Comparison of ENCODE assay signal across 12 cellular contexts in genomic region chr7:7911339-7911738, GRCh38. TPM values are rescaled to one million over a fixed set of nuclear protein-coding genes. Genes with fewer than 3 reads are reported as not detected.
DNase-seq lines count a peak whose midpoint lies in the region; ATAC-seq, FAIRE-seq and TF ChIP-seq lines count a peak whose summit lies in the region.
"Had no signal": no experiment of that assay in that cellular context is flagged by ENCODE, and none has a peak within 500 bp of the region (broad histone marks: within the 10 kb centered on the region; RNA-seq: fewer than 3 reads in every experiment).

No MANE protein-coding gene starts in this region.

- H3K27me3 ChIP-seq in Caco-2 (replicated peaks; ENCODE audit: control insufficient read depth, insufficient read depth, low read length): no peaks in the 10 kb centered on the region
- H3K27me3 ChIP-seq in astrocyte (ENCODE audit: insufficient read depth, low read length): no peaks in the 10 kb centered on the region
- H3K27me3 ChIP-seq: right atrium auricular region had no signal

- H3K4me1 ChIP-seq in Caco-2 (peaks cover 41% of the 10 kb centered on the region), astrocyte (ENCODE audit: insufficient read depth, low read length) (peaks cover 6% of the 10 kb centered on the region)
- H3K4me1 ChIP-seq: right atrium auricular region had no signal

- H3K4me3 Mint-ChIP-seq in Caco-2 (ENCODE audit: unreplicated experiment) (no peak overlapping the region), astrocyte (ENCODE audit: unreplicated experiment) (no peak overlapping the region)
- H3K4me3 Mint-ChIP-seq: activated T-cell treated with anti-CD3 and anti-CD28 coated beads, Interleukin-2, amount 50 U/mL, for 72 hours; CD8-positive, alpha-beta memory T cell; T-helper 2 cell treated with Interferon-gamma antibody and Interleukin-4, amounts not matched to agents 5 μg/mL and 100 μg/mL, for 36 hours had no signal

- intact Hi-C loops in Caco-2 (cut with micrococcal nuclease; ENCODE audit: unreplicated experiment) (loop anchor here (1.0 to 5.0 kb wide), 4 partner anchors 11 to 328 kb away; no protein-coding TSS in a partner anchor), cardiac septum (cut with DNase I) (no loop called here)

- FAIRE-seq in astrocyte (lab: Jason Lieb, UNC): no peak

- no peaks in the 10 kb centered on the region for H3K79me2 ChIP-seq in astrocyte (ENCODE audit: insufficient read depth, low read length)

- no peaks in the 10 kb centered on the region for H4K20me1 ChIP-seq in astrocyte (ENCODE audit: insufficient read depth, low read length)

- TF ChIP-seq CTCF in Caco-2 (IDR thresholded peaks at IDR 0.05; ENCODE audit: insufficient read depth in 1 of 2, low read depth in 1 of 2, low read length in 1 of 2, severe bottlenecking in 1 of 2, unreplicated experiment in 1 of 2): no peak
- TF ChIP-seq CTCF in astrocyte (IDR thresholded peaks at IDR 0.05; ENCODE audit: insufficient read depth, low read depth, low read length): no peak

- H3K27me3 Mint-ChIP-seq in Caco-2 (ENCODE audit: insufficient read depth, unreplicated experiment): no peaks in the 10 kb centered on the region
- no peaks in the 10 kb centered on the region for H3K27me3 Mint-ChIP-seq in astrocyte (ENCODE audit: low read depth, unreplicated experiment)
- H3K27me3 Mint-ChIP-seq: CD8-positive, alpha-beta memory T cell had no signal

- DNase-seq in Caco-2 (peak; percentile 75 to 84), HuH-7 (ENCODE audit: low spot score) (peak; percentile 34), astrocyte (ENCODE audit: low read depth) (peak; percentile 97), islet precursor cell (peak; percentile 85), SW 1271 (lab: John Stamatoyannopoulos, UW) (no peak), activated gamma-delta T cell (lab: John Stamatoyannopoulos, UW) (no peak), cardiac septum (ENCODE audit: low spot score) (no peak)
- DNase-seq: activated T-cell treated with anti-CD3 and anti-CD28 coated beads, Interleukin-2, amount 50 U/mL, for 72 hours; CD8-positive, alpha-beta memory T cell had no signal

- H3K9me3 Mint-ChIP-seq in Caco-2 (ENCODE audit: unreplicated experiment): peaks cover 12% of the 10 kb centered on the region
- H3K9me3 Mint-ChIP-seq in astrocyte (ENCODE audit: unreplicated experiment): no peaks in the 10 kb centered on the region
- H3K9me3 Mint-ChIP-seq: CD8-positive, alpha-beta memory T cell had no signal

- peak overlapping the region; percentile 31 for H3K4me2 ChIP-seq in astrocyte (ENCODE audit: low read length)

- H3K9me3 ChIP-seq in Caco-2: peaks cover 4% of the 10 kb centered on the region; the same call in 1 of the 2 replicates
- H3K9me3 ChIP-seq in astrocyte (ENCODE audit: insufficient read depth, low read depth, low read length): no peaks in the 10 kb centered on the region
- H3K9me3 ChIP-seq: right atrium auricular region had no signal

- no peak for ATAC-seq in HG03571 (IDR thresholded peaks at IDR 0.05; ENCODE audit: unreplicated experiment)
- ATAC-seq: activated T-cell treated with anti-CD3 and anti-CD28 coated beads, Interleukin-2, amount 50 U/mL, for 72 hours had no signal

- no peak overlapping the region for H2AFZ ChIP-seq in astrocyte (ENCODE audit: low read depth, low read length)

- H3K4me3 ChIP-seq in Caco-2 (ENCODE audit: low read depth, low read length) (no peak overlapping the region), astrocyte (ENCODE audit: insufficient read depth, low read depth, low read length) (no peak overlapping the region)
- H3K4me3 ChIP-seq: right atrium auricular region had no signal

- no TSS peak for BruUV-seq in Caco-2 (replicated peaks; lab: Mats Ljungman, UMichigan)

- peak overlapping the region; percentile 87 for H3K27ac Mint-ChIP-seq in Caco-2 (ENCODE audit: unreplicated experiment)
- peak overlapping the region; percentile 98 for H3K27ac Mint-ChIP-seq in astrocyte (ENCODE audit: unreplicated experiment)
- H3K27ac Mint-ChIP-seq: activated T-cell treated with anti-CD3 and anti-CD28 coated beads, Interleukin-2, amount 50 U/mL, for 72 hours; T-helper 2 cell treated with Interferon-gamma antibody and Interleukin-4, amounts not matched to agents 5 μg/mL and 100 μg/mL, for 36 hours had no signal

- CTCF ChIA-PET in Caco-2 (lab: Charles Lee): interaction anchor here (1.4 kb wide), 2 partner anchors 57 to 179 kb away, joined by 3 to 4 read pairs; partner anchors contain the start of gene GLCCI1

- H3K36me3 Mint-ChIP-seq in Caco-2 (ENCODE audit: insufficient read depth, unreplicated experiment) (peaks cover 9% of the 10 kb centered on the region), astrocyte (ENCODE audit: low read depth, unreplicated experiment) (no peaks in the 10 kb centered on the region)

- H3K4me1 Mint-ChIP-seq in Caco-2 (ENCODE audit: low read depth, unreplicated experiment) (peaks cover 18% of the 10 kb centered on the region), astrocyte (ENCODE audit: low read depth, unreplicated experiment) (peaks cover 15% of the 10 kb centered on the region)
- H3K4me1 Mint-ChIP-seq: CD8-positive, alpha-beta memory T cell had no signal

- no peaks in the 10 kb centered on the region for H3K36me3 ChIP-seq in Caco-2 (ENCODE audit: control insufficient read depth, insufficient read depth, low read length)
- no peaks in the 10 kb centered on the region for H3K36me3 ChIP-seq in astrocyte (ENCODE audit: insufficient read depth, low read length)
- H3K36me3 ChIP-seq: right atrium auricular region had no signal

- peak overlapping the region; percentile 44 for H3K9ac ChIP-seq in astrocyte (ENCODE audit: low read length)

- POLR2A ChIA-PET in Caco-2 (lab: Charles Lee): interaction anchor here (0.6 to 1.4 kb wide), 4 partner anchors 11 to 59 kb away, joined by 3 to 10 read pairs (median 4); partner anchors contain the start of gene GLCCI1

- H3K27ac ChIP-seq in astrocyte (ENCODE audit: low read depth, low read length): peak overlapping the region; percentile 68
- H3K27ac ChIP-seq: right atrium auricular region had no signal

RNA-seq across cellular contexts. Expression of gene GLCCI1, which starts 57.3 kb away (rescaled TPM):
- total RNA-seq in Caco-2 (2022): 18.8 and 19.3 TPM in 2 replicates
- total RNA-seq in astrocyte: 15.3 and 24.2 TPM in 2 replicates
- total RNA-seq in cardiac septum: 5.1 TPM

Comparison
In these comparisons a context has a peak if more than half of its experiments do, and no peak if none do; other contexts are left out.
1. DNase-seq: peak in Caco-2 (2 of 2), HuH-7 (single experiment), astrocyte (single experiment) and islet precursor cell (single experiment); none in SW 1271 (0 of 2), activated gamma-delta T cell (single experiment) and cardiac septum (single experiment).